ENCODE assay signal across 28 cellular contexts in genomic region chr10:128307819-128308218, GRCh38.
"Had no signal": no experiment of that assay in that cellular context is flagged by ENCODE, and none has a peak within 500 bp of the region (broad histone marks: within the 10 kb centered on the region; RNA-seq: fewer than 3 reads in every experiment).

No MANE protein-coding gene starts in this region.

- DNase-seq: activated B cell treated with CpG ODN at 0.5 μM for 24 hours; activated CD4-positive, alpha-beta T cell treated with anti-CD3 and anti-CD28 coated beads for 48 hours; activated CD4-positive, alpha-beta T cell treated with anti-CD3 and anti-CD28 coated beads, Interleukin-2, amount 50 U/mL, for 1 hour; activated CD4-positive, alpha-beta T cell treated with anti-CD3 and anti-CD28 coated beads, Interleukin-2, amount 50 U/mL, for 48 hours; activated CD8-positive, alpha-beta T cell treated with anti-CD3 and anti-CD28 coated beads for 36 hours; activated effector memory CD4-positive, alpha-beta T cell treated with anti-CD3 and anti-CD28 coated beads, Interleukin-2, amount 50 U/mL, for 16 hours; activated naive CD4-positive, alpha-beta T cell treated with anti-CD3 and anti-CD28 coated beads for 36 hours; activated naive CD8-positive, alpha-beta T cell treated with anti-CD3 and anti-CD28 coated beads for 36 hours; activated naive CD8-positive, alpha-beta T cell treated with anti-CD3 and anti-CD28 coated beads, Interleukin-2, amount 50 U/mL, for 24 hours; activated T-cell treated with anti-CD3 and anti-CD28 coated beads, Interleukin-2, amount 50 U/mL, for 4 hours; amygdala; aorta; body of pancreas; dorsolateral prefrontal cortex; effector memory CD8-positive, alpha-beta T cell; esophagus squamous epithelium; foreskin melanocyte; T-helper 1 cell; T-helper 17 cell; T1000; WERI-Rb-1 had no signal

- H3K4me1 ChIP-seq: adrenal gland, body of pancreas, esophagus squamous epithelium, gastroesophageal sphincter had no signal

- H3K36me3 ChIP-seq: adrenal gland, esophagus squamous epithelium, gastroesophageal sphincter, WERI-Rb-1 had no signal

- ATAC-seq: activated CD4-positive, CD25-positive, alpha-beta regulatory T cell treated with anti-CD3 and anti-CD28 coated beads, Interleukin-2, amount 50 U/mL, for 24 hours; activated CD8-positive, alpha-beta T cell treated with anti-CD3 and anti-CD28 coated beads for 36 hours; activated naive CD8-positive, alpha-beta T cell treated with anti-CD3 and anti-CD28 coated beads, Interleukin-2, amount 50 U/mL, for 24 hours; activated T-cell treated with anti-CD3 and anti-CD28 coated beads, Interleukin-2, amount 50 U/mL, for 4 hours; body of pancreas; effector memory CD8-positive, alpha-beta T cell; gastroesophageal sphincter; T-helper 17 cell had no signal

- H3K9me3 ChIP-seq: adrenal gland, body of pancreas, esophagus squamous epithelium, gastroesophageal sphincter had no signal

- H3K27ac ChIP-seq: adrenal gland, body of pancreas, coronary artery, dorsolateral prefrontal cortex, epithelial cell of prostate, esophagus squamous epithelium, gastroesophageal sphincter, WERI-Rb-1 had no signal

- FAIRE-seq: endometrium, endothelial cell of umbilical vein had no signal

- H3K27me3 ChIP-seq: adrenal gland, body of pancreas, esophagus squamous epithelium had no signal

- H3K4me3 ChIP-seq: adrenal gland, body of pancreas, coronary artery, dorsolateral prefrontal cortex, esophagus squamous epithelium, gastroesophageal sphincter had no signal
